Comparison of ENCODE assay signal across 10 cellular contexts in genomic region chr4:165654556-165654955, GRCh38.
"Had no signal": no experiment of that assay in that cellular context is flagged by ENCODE, and none has a peak within 500 bp of the region (broad histone marks: within the 10 kb centered on the region; RNA-seq: fewer than 3 reads in every experiment).

No MANE protein-coding gene starts in this region.

- DNase-seq: GM23248, GOT3, H7, HFFc6, KBM-7 had no signal

- H3K4me1 Mint-ChIP-seq: IgD-negative memory B cell had no signal

- FAIRE-seq: HTR-8/SVneo had no signal

- H2AFZ ChIP-seq: GM23248 had no signal

- H3K27ac ChIP-seq: GM23248, KMS-11 had no signal

- H3K4me3 Mint-ChIP-seq: HFFc6, IgD-negative memory B cell had no signal

- ATAC-seq: HCT116 had no signal

- H3K4me3 ChIP-seq: GM23248, HAP-1 had no signal

- H3K9ac ChIP-seq: GM23248, KMS-11 had no signal

- H3K27me3 Mint-ChIP-seq: IgD-negative memory B cell had no signal

- H3K4me2 ChIP-seq: KMS-11 had no signal

- H3K36me3 ChIP-seq: HAP-1 had no signal

- H3K9me3 ChIP-seq: HAP-1 had no signal

- H3K36me3 Mint-ChIP-seq: IgD-negative memory B cell had no signal

- H3K27ac Mint-ChIP-seq: HFFc6, IgD-negative memory B cell had no signal

- H3K4me1 ChIP-seq: HAP-1 had no signal
